13 cellular contexts compared by ENCODE assay signal in the genomic region with DNA sequence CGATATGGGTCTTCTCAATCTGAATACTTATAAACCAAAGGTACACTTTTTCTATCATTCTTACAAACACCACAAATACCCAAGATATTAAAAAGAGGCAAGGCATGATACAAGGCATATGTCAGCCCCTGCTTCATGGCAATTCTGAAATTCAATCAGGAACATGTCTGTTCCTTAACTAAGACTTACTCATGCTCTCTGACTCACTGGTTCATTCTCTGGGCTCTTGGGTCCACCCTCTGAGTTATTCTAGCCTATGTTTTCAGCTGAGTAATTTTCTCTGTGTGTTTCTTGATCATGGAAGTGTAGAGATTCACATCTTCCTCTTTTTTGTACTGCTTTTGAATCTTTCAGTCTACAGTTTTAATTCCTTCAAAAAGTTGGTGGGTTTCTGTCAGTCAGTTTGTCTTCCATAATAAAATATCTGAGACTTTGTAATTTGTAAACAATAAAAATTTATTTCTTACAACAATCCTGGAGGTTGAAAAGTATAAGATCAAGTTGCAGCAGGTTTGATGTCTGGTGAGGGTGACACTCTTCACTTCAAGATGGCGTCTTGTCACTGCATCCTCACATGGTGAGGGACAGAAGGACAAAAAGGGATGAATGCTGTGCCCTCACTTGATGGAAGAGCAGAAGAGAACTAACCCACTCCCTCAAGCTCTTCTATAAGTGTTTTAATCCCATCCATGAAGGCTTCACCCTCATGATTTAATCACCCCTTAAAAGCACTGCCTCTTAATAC.
DNase-seq lines count a peak whose midpoint lies in the region; ATAC-seq and TF ChIP-seq lines count a peak whose summit lies in the region.
"Had no signal": no experiment of that assay in that cellular context is flagged by ENCODE, and none has a peak within 500 bp of the region (broad histone marks: within the 10 kb centered on the region; RNA-seq: fewer than 3 reads in every experiment).

No MANE protein-coding gene starts in this region.

- TF ChIP-seq CTCF in cardiac fibroblast (IDR thresholded peaks at IDR 0.05; ENCODE audit: low read depth, low read length) (no peak), gastrocnemius medialis (IDR thresholded peaks at IDR 0.05 in 4 of 5, conservative IDR thresholded peaks at IDR 0.05 in 1 of 5) (no peak)

- H3K9me3 Mint-ChIP-seq in activated CD4-positive, alpha-beta T cell treated with anti-CD3 and anti-CD28 coated beads for 36 hours (ENCODE audit: low read depth): peaks cover 11% of the 10 kb centered on the region

- H3K4me3 Mint-ChIP-seq in activated CD4-positive, alpha-beta T cell treated with anti-CD3 and anti-CD28 coated beads for 36 hours: no peak overlapping the region
- H3K4me3 Mint-ChIP-seq: brain; natural killer cell treated with Interleukin-12 subunit alpha and Interleukin-12 subunit beta and Interleukin-15 and Interleukin-18, amount 100 ng/mL, for 72 hours; WTC11 had no signal

- intact Hi-C loops in activated CD4-positive, alpha-beta T cell treated with anti-CD3 and anti-CD28 coated beads for 36 hours (cut with DNase I, micrococcal nuclease): loop anchor here in 1 of 2 experiments (2.0 kb wide), 1 partner anchor 21 kb away; no protein-coding TSS in a partner anchor
- intact Hi-C loops in Right ventricle myocardium inferior (cut with DNase I) (no loop called here), gastrocnemius medialis (cut with DNase I; ENCODE audit: low total_unique reads) (no loop called here)

- H3K4me1 Mint-ChIP-seq in activated CD4-positive, alpha-beta T cell treated with anti-CD3 and anti-CD28 coated beads for 36 hours: peaks cover 10% of the 10 kb centered on the region
- H3K4me1 Mint-ChIP-seq: WTC11 had no signal

- peak overlapping the region; percentile 10 for H3K27ac Mint-ChIP-seq in activated CD4-positive, alpha-beta T cell treated with anti-CD3 and anti-CD28 coated beads for 36 hours
- H3K27ac Mint-ChIP-seq: natural killer cell treated with Interleukin-12 subunit alpha and Interleukin-12 subunit beta and Interleukin-15 and Interleukin-18, amount 100 ng/mL, for 72 hours; WTC11 had no signal

- H3K9me3 ChIP-seq in gastrocnemius medialis: no peaks in the 10 kb centered on the region

- H3K36me3 ChIP-seq in gastrocnemius medialis: no peaks in the 10 kb centered on the region

- peak; percentile 98 for ATAC-seq in activated CD4-positive, alpha-beta T cell treated with anti-CD3 and anti-CD28 coated beads for 36 hours
- no peak for ATAC-seq in Right ventricle myocardium inferior
- ATAC-seq in gastrocnemius medialis: no peak
- ATAC-seq: natural killer cell treated with Interleukin-12 subunit alpha and Interleukin-12 subunit beta and Interleukin-15 and Interleukin-18, amount 100 ng/mL, for 72 hours; WTC11 had no signal

- H3K27me3 Mint-ChIP-seq in activated CD4-positive, alpha-beta T cell treated with anti-CD3 and anti-CD28 coated beads for 36 hours: no peaks in the 10 kb centered on the region

- H3K27me3 ChIP-seq in gastrocnemius medialis: no peaks in the 10 kb centered on the region
- H3K27me3 ChIP-seq: hepatocyte had no signal

- no peaks in the 10 kb centered on the region for H3K4me1 ChIP-seq in gastrocnemius medialis

- CTCF ChIA-PET in activated CD4-positive, alpha-beta T cell treated with anti-CD3 and anti-CD28 coated beads for 36 hours (lab: Charles Lee): interaction anchor here (0.6 to 1.6 kb wide), 3 partner anchors 11 to 162 kb away, joined by 3 to 4 read pairs (median 3); no protein-coding TSS in a partner anchor

- no peak for TF ChIP-seq POLR2A in gastrocnemius medialis (IDR thresholded peaks at IDR 0.05)

- no peak overlapping the region for H3K27ac ChIP-seq in gastrocnemius medialis

- no peak overlapping the region for H3K4me3 ChIP-seq in cardiac fibroblast (replicated peaks in 1 of 2; ENCODE audit: low read depth in 2 of 2, low read length in 2 of 2)
- H3K4me3 ChIP-seq in skeletal muscle cell (ENCODE audit: low read depth, low read length): no peak overlapping the region
- no peak overlapping the region for H3K4me3 ChIP-seq in gastrocnemius medialis
- H3K4me3 ChIP-seq: hepatocyte had no signal

- DNase-seq in activated CD4-positive, alpha-beta T cell treated with anti-CD3 and anti-CD28 coated beads for 36 hours: peak; percentile 21
- no peak for DNase-seq in activated CD4-positive, alpha-beta T cell treated with anti-CD3 and anti-CD28 coated beads, Interleukin-2, amount 50 U/mL, for 48 hours
- DNase-seq in LHCN-M2 (ENCODE audit: low read depth) (peak; percentile 6), cardiac fibroblast (ENCODE audit: low read depth in 2 of 2) (peak; percentile 45 to 86), skeletal muscle cell (ENCODE audit: low read depth) (peak; percentile 65), Right ventricle myocardium inferior (ENCODE audit: missing footprints) (no peak), gastrocnemius medialis (no peak), NCI-H2196 treated with DMSO at 0.1 percent for 48 hours (lab: John Stamatoyannopoulos, UW; ENCODE audit: unreplicated experiment) (no peak)
- DNase-seq: stimulated activated CD4-positive, alpha-beta T cell treated with anti-CD3 and anti-CD28 coated beads, Interleukin-4, amount 100 ng/mL, for 4 hours had no signal

- in situ Hi-C loops in gastrocnemius medialis (cut with MboI; ENCODE audit: low sequenced_read_pairs in 4 of 4): no loop called here

- H3K36me3 Mint-ChIP-seq in activated CD4-positive, alpha-beta T cell treated with anti-CD3 and anti-CD28 coated beads for 36 hours (ENCODE audit: low read depth): no peaks in the 10 kb centered on the region
- H3K36me3 Mint-ChIP-seq: brain; natural killer cell treated with Interleukin-12 subunit alpha and Interleukin-12 subunit beta and Interleukin-15 and Interleukin-18, amount 100 ng/mL, for 72 hours; WTC11 had no signal

- POLR2A ChIA-PET in activated CD4-positive, alpha-beta T cell treated with anti-CD3 and anti-CD28 coated beads for 36 hours (lab: Charles Lee): no interaction called here

Comparison
In these comparisons a context has a peak if more than half of its experiments do, and no peak if none do; other contexts are left out.
1. DNase-seq: peak in activated CD4-positive, alpha-beta T cell treated with anti-CD3 and anti-CD28 coated beads for 36 hours (single experiment), LHCN-M2 (single experiment), cardiac fibroblast (2 of 2) and skeletal muscle cell (single experiment); none in activated CD4-positive, alpha-beta T cell treated with anti-CD3 and anti-CD28 coated beads, Interleukin-2, amount 50 U/mL, for 48 hours (0 of 2), Right ventricle myocardium inferior (single experiment), gastrocnemius medialis (0 of 2) and NCI-H2196 treated with DMSO at 0.1 percent for 48 hours (single experiment).